In genomic region chr15:51888593-51889195, GRCh38 we compare ENCODE assay signal across 9 cellular contexts. TPM values are rescaled to one million over a fixed set of nuclear protein-coding genes. Genes with fewer than 3 reads are reported as not detected.
DNase-seq lines count a peak whose midpoint lies in the region; ATAC-seq and TF ChIP-seq lines count a peak whose summit lies in the region.
"Had no signal": no experiment of that assay in that cellular context is flagged by ENCODE, and none has a peak within 500 bp of the region (broad histone marks: within the 10 kb centered on the region; RNA-seq: fewer than 3 reads in every experiment).

No MANE protein-coding gene starts in this region.

- peaks cover 21% of the 10 kb centered on the region for H3K36me3 Mint-ChIP-seq in activated naive CD8-positive, alpha-beta T cell treated with anti-CD3 and anti-CD28 coated beads, Interleukin-2, amount 50 U/mL, for 24 hours (ENCODE audit: low read depth)
- H3K36me3 Mint-ChIP-seq in WTC11, result peaks cover 30% of the 10 kb centered on the region

- peaks cover 4% of the 10 kb centered on the region for H3K4me1 Mint-ChIP-seq in activated naive CD8-positive, alpha-beta T cell treated with anti-CD3 and anti-CD28 coated beads, Interleukin-2, amount 50 U/mL, for 24 hours
- H3K4me1 Mint-ChIP-seq in WTC11, result no peaks in the 10 kb centered on the region

- 23% methylated on average over 2 of the region's 2 CpGs for WGBS in mammary epithelial cell (ENCODE audit: low coverage, missing lambda C conversion rate)
- WGBS in mesendoderm (ENCODE audit: extremely low coverage, insufficient coverage, low lambda C conversion rate), result no CpG with 5 or more reads among the region's 2 CpGs

- TF ChIP-seq CTCF in GM06990 (IDR thresholded peaks at IDR 0.05; ENCODE audit: insufficient read depth, low read length, poor library complexity, severe bottlenecking), result peak; percentile 73
- TF ChIP-seq CTCF in NB4 (IDR thresholded peaks at IDR 0.05; ENCODE audit: low read depth, low read length), result peak; percentile 43
- TF ChIP-seq CTCF in mammary epithelial cell (conservative IDR thresholded peaks at IDR 0.05 in 1 of 2, IDR thresholded peaks at IDR 0.05 in 1 of 2; ENCODE audit: extremely low read depth in 1 of 2, insufficient read depth in 1 of 2, low read depth in 1 of 2, low read length in 2 of 2), result peak; percentile 67 to 74
- TF ChIP-seq CTCF in WTC11 (IDR thresholded peaks at IDR 0.05), result no peak

- POLR2A ChIA-PET in WTC11 (lab: Charles Lee), result no interaction called here

- no peaks in the 10 kb centered on the region for H3K27me3 ChIP-seq in GM06990 (replicated peaks; ENCODE audit: control insufficient read depth, insufficient read depth, low read length)
- no peaks in the 10 kb centered on the region for H3K27me3 ChIP-seq in mammary epithelial cell (ENCODE audit: insufficient read depth, low read length)
- H3K27me3 ChIP-seq in mesendoderm (ENCODE audit: insufficient read depth, low read length, poor library complexity), result no peaks in the 10 kb centered on the region
- H3K27me3 ChIP-seq: SJSA1 had no signal

- H3K79me2 ChIP-seq in mammary epithelial cell (ENCODE audit: insufficient read depth, low read length) (peaks cover 77% of the 10 kb centered on the region), mesendoderm (ENCODE audit: control insufficient read depth, insufficient read depth, low read length) (no peaks in the 10 kb centered on the region)

- H3K4me3 ChIP-seq in GM06990 (replicated peaks; ENCODE audit: low read depth, low read length), result no peak overlapping the region
- H3K4me3 ChIP-seq in NB4 (ENCODE audit: low read depth, low read length), result no peak overlapping the region
- no peak overlapping the region for H3K4me3 ChIP-seq in mammary epithelial cell (replicated peaks in 1 of 3; ENCODE audit: insufficient read depth in 1 of 3, low read depth in 2 of 3, low read length in 3 of 3)
- no peak overlapping the region for H3K4me3 ChIP-seq in mesendoderm (ENCODE audit: low read length)
- H3K4me3 ChIP-seq: SJSA1 had no signal

- in situ Hi-C loops in mammary epithelial cell (cut with MboI; ENCODE audit: low sequenced_read_pairs in 2 of 2), result loop anchor here in 1 of 2 donors (10.0 kb wide), 1 partner anchor 244 kb away; no protein-coding TSS in a partner anchor

- no peak for ATAC-seq in activated naive CD8-positive, alpha-beta T cell treated with anti-CD3 and anti-CD28 coated beads, Interleukin-2, amount 50 U/mL, for 24 hours
- ATAC-seq in GM19035 (IDR thresholded peaks at IDR 0.05; ENCODE audit: unreplicated experiment) (no peak), WTC11 (no peak)

- H4K8ac ChIP-seq in mesendoderm (ENCODE audit: low read depth, low read length), result no peak overlapping the region

- peaks cover 5% of the 10 kb centered on the region for H3K4me1 ChIP-seq in mammary epithelial cell (ENCODE audit: insufficient read depth, low read length)
- no peaks in the 10 kb centered on the region for H3K4me1 ChIP-seq in mesendoderm (ENCODE audit: control insufficient read depth, low read depth, low read length)

- intact Hi-C loops in mammary epithelial cell (cut with micrococcal nuclease), result no loop called here

- no TSS peak for BruUV-seq in mammary epithelial cell (replicated peaks; lab: Mats Ljungman, UMichigan)

- no peaks in the 10 kb centered on the region for H3K9me3 Mint-ChIP-seq in activated naive CD8-positive, alpha-beta T cell treated with anti-CD3 and anti-CD28 coated beads, Interleukin-2, amount 50 U/mL, for 24 hours
- peaks cover 13% of the 10 kb centered on the region for H3K9me3 Mint-ChIP-seq in WTC11

- no peak overlapping the region for H3K18ac ChIP-seq in mesendoderm (ENCODE audit: low read length)

- peaks cover 6% of the 10 kb centered on the region for H3K36me3 ChIP-seq in GM06990 (ENCODE audit: control insufficient read depth, insufficient read depth, low read length)
- H3K36me3 ChIP-seq in mammary epithelial cell (ENCODE audit: insufficient read depth, low read length), result peaks cover 15% of the 10 kb centered on the region
- H3K36me3 ChIP-seq in mesendoderm (ENCODE audit: control insufficient read depth, insufficient read depth, low read length), result no peaks in the 10 kb centered on the region

- H4K5ac ChIP-seq in mesendoderm (ENCODE audit: low read length), result no peak overlapping the region

- H3K56ac ChIP-seq in mesendoderm (ENCODE audit: low read length), result no peak overlapping the region

- no peak for TF ChIP-seq POLR2A in NB4 (IDR thresholded peaks at IDR 0.05; ENCODE audit: extremely low read depth, insufficient read length)

- H3K4me3 Mint-ChIP-seq in activated naive CD8-positive, alpha-beta T cell treated with anti-CD3 and anti-CD28 coated beads, Interleukin-2, amount 50 U/mL, for 24 hours, result no peak overlapping the region
- H3K4me3 Mint-ChIP-seq in WTC11, result no peak overlapping the region

- no peak overlapping the region for H3K4me2 ChIP-seq in mammary epithelial cell (ENCODE audit: insufficient read depth, low read depth, low read length)
- no peak overlapping the region for H3K4me2 ChIP-seq in mesendoderm (ENCODE audit: low read length)

- DNase-seq in GM06990 (ENCODE audit: extremely low read depth, insufficient read length), result no peak
- peak; percentile 37 for DNase-seq in NB4 (ENCODE audit: low read depth)
- no peak for DNase-seq in mammary epithelial cell
- DNase-seq in medulla oblongata (ENCODE audit: extremely low spot score), result peak; percentile 31
- no peak for DNase-seq in activated naive CD8-positive, alpha-beta T cell treated with anti-CD3 and anti-CD28 coated beads, Interleukin-2, amount 50 U/mL, for 24 hours
- DNase-seq in mesendoderm, result no peak
- no peak for DNase-seq in WTC11 (ENCODE audit: low spot score)

- H4K20me1 ChIP-seq in mammary epithelial cell (ENCODE audit: insufficient read depth, low read length), result no peaks in the 10 kb centered on the region

- no peak overlapping the region for H2AFZ ChIP-seq in mammary epithelial cell (ENCODE audit: low read depth, low read length)

- no peak overlapping the region for H3K27ac Mint-ChIP-seq in activated naive CD8-positive, alpha-beta T cell treated with anti-CD3 and anti-CD28 coated beads, Interleukin-2, amount 50 U/mL, for 24 hours
- no peak overlapping the region for H3K27ac Mint-ChIP-seq in WTC11

- no peak overlapping the region for H3K27ac ChIP-seq in mammary epithelial cell (ENCODE audit: insufficient read depth, low read depth, low read length)
- no peak overlapping the region for H3K27ac ChIP-seq in mesendoderm (ENCODE audit: low read depth, low read length)
- H3K27ac ChIP-seq: SJSA1 had no signal

- H2BK15ac ChIP-seq in mesendoderm (replicated peaks; ENCODE audit: low read depth), result no peak overlapping the region

- no peak overlapping the region for H2BK5ac ChIP-seq in mesendoderm (ENCODE audit: low read length)

- no peak overlapping the region for H3K4ac ChIP-seq in mesendoderm (ENCODE audit: low read depth, low read length)

- no peak overlapping the region for H2AK5ac ChIP-seq in mesendoderm (ENCODE audit: low read length)

- dilution Hi-C loops in mammary epithelial cell (cut with HindIII; ENCODE audit: low sequenced_read_pairs), result no loop called here

- H3K23ac ChIP-seq in mesendoderm (ENCODE audit: low read length), result no peak overlapping the region

- no peaks in the 10 kb centered on the region for H3K9me3 ChIP-seq in mammary epithelial cell (replicated peaks; ENCODE audit: insufficient read depth, low read length)
- H3K9me3 ChIP-seq: SJSA1 had no signal

- H3K9ac ChIP-seq in mammary epithelial cell (ENCODE audit: insufficient read depth, low read length) (no peak overlapping the region), mesendoderm (ENCODE audit: low read length) (no peak overlapping the region)

- no peak overlapping the region for H2BK120ac ChIP-seq in mesendoderm (ENCODE audit: low read depth, low read length)

- CTCF ChIA-PET in mammary epithelial cell (lab: Charles Lee; ENCODE audit: low non-redundant PET), result interaction anchor here (0.6 to 0.7 kb wide), 2 partner anchors 9 to 108 kb away, joined by 3 read pairs; no protein-coding TSS in a partner anchor
- CTCF ChIA-PET in WTC11 (lab: Charles Lee), result interaction anchor here (0.6 to 2.4 kb wide), 32 partner anchors 9 to 291 kb away, joined by 3 to 15 read pairs (median 4); partner anchors contain the start of genes LEO1 and TMOD3

- H3K79me1 ChIP-seq in mesendoderm (ENCODE audit: low read length), result peaks cover 3% of the 10 kb centered on the region

- H3K27me3 Mint-ChIP-seq in activated naive CD8-positive, alpha-beta T cell treated with anti-CD3 and anti-CD28 coated beads, Interleukin-2, amount 50 U/mL, for 24 hours, result no peaks in the 10 kb centered on the region
- H3K27me3 Mint-ChIP-seq in WTC11 (ENCODE audit: low read depth), result no peaks in the 10 kb centered on the region

TF ChIP-seq in WTC11, 78 proteins besides CTCF, POLR2A, EP300 and RAD21:
- no peak for TF ChIP-seq IRF2 (CRISPR knock-in tag; IDR thresholded peaks at IDR 0.05; ENCODE audit: borderline replicate concordance, low read depth)
- TF ChIP-seq EMX1 (CRISPR knock-in tag; IDR thresholded peaks at IDR 0.05), result no peak
- TF ChIP-seq ATF1 (CRISPR knock-in tag; IDR thresholded peaks at IDR 0.05), result no peak
- TF ChIP-seq ZNF263 (CRISPR knock-in tag; IDR thresholded peaks at IDR 0.05; ENCODE audit: low read depth), result no peak
- no peak for TF ChIP-seq MAX (CRISPR knock-in tag; IDR thresholded peaks at IDR 0.05)

RNA-seq across cellular contexts. Expression of gene TMOD3, which starts 59.2 kb away (rescaled TPM):
- total RNA-seq in mammary epithelial cell, result 100 to 1,000 TPM in 1 of 2 donors, 10 to 100 TPM in 1; 50.3 to 124 TPM
- 22.2 TPM for polyA plus RNA-seq in mammary epithelial cell
- polyA minus RNA-seq in mammary epithelial cell, result 58.6 TPM
- 24.0 TPM for polyA plus RNA-seq in mesendoderm (2013, experiment 1 of 2)
- 24.4 TPM for polyA plus RNA-seq in mesendoderm (2013, experiment 2 of 2)
- 37.0 to 40.6 TPM (median 38.8 TPM) in 3 replicates for total RNA-seq in WTC11 (2021)

Comparison
In these comparisons a context has a peak if more than half of its experiments do, and no peak if none do; other contexts are left out.
1. DNase-seq: peak in NB4 (single experiment) and medulla oblongata (single experiment); none in GM06990 (single experiment), mammary epithelial cell (single experiment), activated naive CD8-positive, alpha-beta T cell treated with anti-CD3 and anti-CD28 coated beads, Interleukin-2, amount 50 U/mL, for 24 hours (single experiment), mesendoderm (single experiment) and WTC11 (single experiment).